In genomic region chr18:50220249-50220648, GRCh38 we compare ENCODE assay signal across 3 cellular contexts. TPM values are rescaled to one million over a fixed set of nuclear protein-coding genes. Genes with fewer than 3 reads are reported as not detected.
"Had no signal": no experiment of that assay in that cellular context is flagged by ENCODE, and none has a peak within 500 bp of the region (broad histone marks: within the 10 kb centered on the region; RNA-seq: fewer than 3 reads in every experiment).

No MANE protein-coding gene starts in this region.

RNA-seq across cellular contexts. Expression of gene MYO5B, which starts 25.3 kb away (rescaled TPM):
- total RNA-seq: activated CD4-positive, alpha-beta memory T cell treated with anti-CD3 and anti-CD28 coated beads, Interleukin-2, amount 10 ng/mL, durations not matched to agents 7 days and 5 days; activated CD8-positive, alpha-beta memory T cell treated with anti-CD3 and anti-CD28 coated beads for 36 hours; activated CD8-positive, alpha-beta T cell treated with anti-CD3 and anti-CD28 coated beads, Interleukin-2, amount 10 ng/mL, durations not matched to agents 7 days and 5 days had no signal
